In the genomic region with DNA sequence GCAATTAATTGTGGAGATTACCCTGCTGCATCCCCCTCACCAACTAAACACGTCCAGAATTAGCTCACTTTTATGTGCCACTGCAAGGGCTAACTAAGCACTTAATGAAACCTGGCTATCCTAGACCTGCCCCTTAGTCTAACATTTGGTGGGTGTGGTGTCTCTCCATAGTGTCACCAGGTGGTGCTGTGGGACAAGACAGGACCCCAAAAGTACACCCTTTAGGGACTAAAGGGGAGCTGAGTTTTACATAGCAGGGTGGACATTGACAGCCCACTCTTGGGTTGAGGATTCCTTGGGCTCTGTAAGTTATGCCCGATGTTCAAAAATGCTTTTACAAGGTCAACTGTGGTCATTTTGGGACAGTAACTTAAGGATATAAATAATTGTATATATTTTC, we compare ENCODE assay signal across 9 cellular contexts. TPM values are rescaled to one million over a fixed set of nuclear protein-coding genes. Genes with fewer than 3 reads are reported as not detected.
DNase-seq lines count a peak whose midpoint lies in the region; ATAC-seq, FAIRE-seq and TF ChIP-seq lines count a peak whose summit lies in the region.
"Had no signal": no experiment of that assay in that cellular context is flagged by ENCODE, and none has a peak within 500 bp of the region (broad histone marks: within the 10 kb centered on the region; RNA-seq: fewer than 3 reads in every experiment).

No MANE protein-coding gene starts in this region.

- H3K27ac Mint-ChIP-seq in CD4-positive, alpha-beta T cell: peak overlapping the region; percentile 27

- peaks cover 14% of the 10 kb centered on the region for H3K4me1 Mint-ChIP-seq in CD4-positive, alpha-beta T cell (ENCODE audit: low read depth)

- no peak overlapping the region for H2AFZ ChIP-seq in SK-N-SH (ENCODE audit: low read depth)
- H2AFZ ChIP-seq in hepatocyte: no peak overlapping the region

- no peak overlapping the region for H3K4me3 Mint-ChIP-seq in CD4-positive, alpha-beta T cell

- peaks cover 28% of the 10 kb centered on the region for H3F3A ChIP-seq in SK-N-SH (replicated peaks; ENCODE audit: insufficient read depth)

- CTCF ChIA-PET in CD4-positive, alpha-beta T cell (lab: Charles Lee): interaction anchor here (0.6 kb wide), 2 partner anchors 12 to 15 kb away, joined by 3 read pairs; no protein-coding TSS in a partner anchor
- CTCF ChIA-PET in SK-N-SH (lab: Yijun Ruan, JAX): interaction anchor here (0.6 to 3.6 kb wide), 11 partner anchors 9 to 1141 kb away, joined by 3 to 25 read pairs (median 4); no protein-coding TSS in a partner anchor

- intact Hi-C loops in CD4-positive, alpha-beta T cell (cut with DNase I, micrococcal nuclease): no loop called here

- H3K9me3 ChIP-seq in CD4-positive, alpha-beta T cell (ENCODE audit: control insufficient read depth, low read length): no peaks in the 10 kb centered on the region
- no peaks in the 10 kb centered on the region for H3K9me3 ChIP-seq in SK-N-SH
- no peaks in the 10 kb centered on the region for H3K9me3 ChIP-seq in hepatocyte (ENCODE audit: low read depth)
- H3K9me3 ChIP-seq: upper lobe of left lung had no signal

- no peak for TF ChIP-seq POLR2A in GM12891 (IDR thresholded peaks at IDR 0.05; ENCODE audit: low read depth, low read length)

- DNase-seq in CD4-positive, alpha-beta T cell: no peak
- no peak for DNase-seq in GM12891 (ENCODE audit: insufficient read length, low spot score)
- DNase-seq in SK-N-SH: peak; percentile 41
- DNase-seq in hepatocyte (ENCODE audit: low spot score): no peak
- no peak for DNase-seq in foreskin melanocyte
- no peak for DNase-seq in activated effector memory CD4-positive, alpha-beta T cell treated with anti-CD3 and anti-CD28 coated beads, Interleukin-2, amount 50 U/mL, for 16 hours
- DNase-seq in nucleus accumbens (lab: John Stamatoyannopoulos, UW): no peak
- DNase-seq: upper lobe of left lung had no signal

- H3K9me2 ChIP-seq in SK-N-SH (no peaks in the 10 kb centered on the region), hepatocyte (replicated peaks; ENCODE audit: insufficient read depth) (no peaks in the 10 kb centered on the region)

- POLR2A ChIA-PET in CD4-positive, alpha-beta T cell (lab: Charles Lee): no interaction called here
- POLR2A ChIA-PET in SK-N-SH (lab: Yijun Ruan, JAX): no interaction called here

- H4K20me1 ChIP-seq in SK-N-SH (ENCODE audit: insufficient read depth): peaks cover 7% of the 10 kb centered on the region; the same call in 1 of the 2 replicates
- H4K20me1 ChIP-seq in hepatocyte (ENCODE audit: insufficient read depth, poor library complexity, severe bottlenecking): peaks cover 6% of the 10 kb centered on the region

- peak; percentile 55 for TF ChIP-seq RAD21 in SK-N-SH (IDR thresholded peaks at IDR 0.05; ENCODE audit: low read length)

- no peak for TF ChIP-seq EP300 in SK-N-SH (IDR thresholded peaks at IDR 0.05; ENCODE audit: borderline replicate concordance in 1 of 2, low read depth in 1 of 2, low read length in 1 of 2)

- FAIRE-seq in GM12891 (lab: Jason Lieb, UNC): peak; percentile 77

- TF ChIP-seq CTCF in CD4-positive, alpha-beta T cell (IDR thresholded peaks at IDR 0.05): peak; percentile 15
- TF ChIP-seq CTCF in SK-N-SH (IDR thresholded peaks at IDR 0.05) (peak; percentile 55), hepatocyte (IDR thresholded peaks at IDR 0.05; ENCODE audit: poor library complexity) (peak; percentile 31)

- H3K27ac ChIP-seq in CD4-positive, alpha-beta T cell (ENCODE audit: low read depth, low read length): no peak overlapping the region
- H3K27ac ChIP-seq in SK-N-SH (ENCODE audit: low read depth in 2 of 2, low read length in 1 of 2): no peak overlapping the region
- H3K27ac ChIP-seq in hepatocyte: no peak overlapping the region
- H3K27ac ChIP-seq: upper lobe of left lung had no signal

- 84% methylated on average over 2 of the region's 2 CpGs for WGBS in SK-N-SH (ENCODE audit: low lambda C conversion rate)
- WGBS in hepatocyte (ENCODE audit: low lambda C conversion rate, missing lambda C conversion rate): 84% methylated on average over 2 of the region's 2 CpGs

- H3K27me3 Mint-ChIP-seq in CD4-positive, alpha-beta T cell: no peaks in the 10 kb centered on the region

- H3K4me3 ChIP-seq in SK-N-SH (ENCODE audit: low read depth in 2 of 2, low read length in 1 of 2) (no peak overlapping the region), hepatocyte (no peak overlapping the region)
- H3K4me3 ChIP-seq: upper lobe of left lung had no signal

- H3K4me2 ChIP-seq in SK-N-SH (no peak overlapping the region), hepatocyte (no peak overlapping the region)

- no peak overlapping the region for H3K9ac ChIP-seq in SK-N-SH

- ATAC-seq in CD4-positive, alpha-beta T cell (ENCODE audit: poor library complexity): no peak
- no peak for ATAC-seq in GM19395 (IDR thresholded peaks at IDR 0.05; ENCODE audit: unreplicated experiment)

- H3K27me3 ChIP-seq in CD4-positive, alpha-beta T cell (ENCODE audit: control insufficient read depth, insufficient read depth, low read length): no peaks in the 10 kb centered on the region
- H3K27me3 ChIP-seq in SK-N-SH (ENCODE audit: insufficient read depth): no peaks in the 10 kb centered on the region
- H3K27me3 ChIP-seq in hepatocyte: no peaks in the 10 kb centered on the region
- H3K27me3 ChIP-seq: upper lobe of left lung had no signal

- no peaks in the 10 kb centered on the region for H3K9me3 Mint-ChIP-seq in CD4-positive, alpha-beta T cell

- H3K79me2 ChIP-seq in SK-N-SH (ENCODE audit: insufficient read depth) (peaks cover 19% of the 10 kb centered on the region), hepatocyte (peaks cover 10% of the 10 kb centered on the region)

- H3K36me3 ChIP-seq in SK-N-SH (replicated peaks in 1 of 2; ENCODE audit: control insufficient read depth in 1 of 2, insufficient read depth in 2 of 2, low read length in 1 of 2) (peaks cover 70 to 83% of the 10 kb centered on the region in 2 experiments), hepatocyte (replicated peaks; ENCODE audit: insufficient read depth, low read depth) (no peaks in the 10 kb centered on the region)

- peaks cover 7 to 13% of the 10 kb centered on the region in 2 experiments; a peak in 3 of 4 replicates for H3K4me1 ChIP-seq in SK-N-SH (ENCODE audit: control insufficient read depth in 1 of 2, insufficient read depth in 2 of 2, low read depth in 1 of 2, low read length in 1 of 2)
- peaks cover 8% of the 10 kb centered on the region for H3K4me1 ChIP-seq in hepatocyte (ENCODE audit: insufficient read depth)

- peaks cover 77% of the 10 kb centered on the region for H3K36me3 Mint-ChIP-seq in CD4-positive, alpha-beta T cell (ENCODE audit: low read depth)

TF ChIP-seq in GM12891, 5 proteins besides CTCF, POLR2A, EP300 and RAD21:
- TF ChIP-seq SPI1 (IDR thresholded peaks at IDR 0.05; ENCODE audit: low read depth, low read length) (no peak), PAX5 (IDR thresholded peaks at IDR 0.05; ENCODE audit: insufficient read depth, low read length, severe bottlenecking) (no peak), POU2F2 (IDR thresholded peaks at IDR 0.05; ENCODE audit: low read depth, low read length) (no peak), TAF1 (IDR thresholded peaks at IDR 0.05; ENCODE audit: low read depth, low read length) (no peak), POLR2AphosphoS5 (IDR thresholded peaks at IDR 0.05; ENCODE audit: low read depth, low read length) (no peak)

TF ChIP-seq in SK-N-SH, 30 proteins besides CTCF, POLR2A, EP300 and RAD21:
- TF ChIP-seq FOXJ3 (CRISPR knock-in tag; IDR thresholded peaks at IDR 0.05) (no peak), SMC3 (IDR thresholded peaks at IDR 0.05; ENCODE audit: low read depth, low read length) (peak; percentile 22; the same call in 1 of the 2 replicates)

RNA-seq across cellular contexts. Expression of a gene that starts 5.7 kb away (rescaled TPM):
- 10 to 100 TPM; 60.7 to 65.3 TPM for total RNA-seq in CD4-positive, alpha-beta T cell
- polyA plus RNA-seq in GM12891 (2012; ENCODE audit: low read depth, missing spikeins): 147 TPM
- polyA plus RNA-seq in SK-N-SH (2012; rRNA removed): 67.1 and 79.3 TPM in 2 replicates
- polyA plus RNA-seq in SK-N-SH (2012; cell fraction: cytosol; rRNA removed): 84.7 and 92.5 TPM in 2 replicates
- polyA plus RNA-seq in SK-N-SH (2012; cell fraction: nucleus; rRNA removed): 152 and 251 TPM in 2 replicates
- 45.1 and 50.9 TPM in 2 replicates for total RNA-seq in hepatocyte
- polyA plus RNA-seq in hepatocyte: 65.9 and 70.4 TPM in 2 replicates
